Comparison of ENCODE assay signal across 17 cellular contexts in the genomic region with DNA sequence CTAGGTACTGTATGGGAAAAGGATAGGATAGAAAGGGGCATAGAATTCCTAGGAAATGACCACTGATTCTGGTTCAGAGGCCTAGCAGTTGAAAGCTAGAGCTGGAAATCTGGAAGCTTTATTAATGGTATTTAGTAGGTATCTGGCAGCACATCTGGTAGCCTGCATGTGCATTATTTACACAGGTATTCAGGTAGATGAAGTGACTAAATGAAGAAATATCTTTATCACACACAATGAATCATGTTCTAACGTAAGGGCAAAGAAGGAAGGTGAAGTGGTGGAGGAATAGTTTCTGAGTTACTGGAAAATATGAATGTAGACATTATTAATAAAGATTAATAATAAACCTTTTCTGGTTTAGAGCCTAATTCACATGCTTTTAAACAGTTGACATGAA.
DNase-seq lines count a peak whose midpoint lies in the region; ATAC-seq and TF ChIP-seq lines count a peak whose summit lies in the region.
"Had no signal": no experiment of that assay in that cellular context is flagged by ENCODE, and none has a peak within 500 bp of the region (broad histone marks: within the 10 kb centered on the region; RNA-seq: fewer than 3 reads in every experiment).

No MANE protein-coding gene starts in this region.

- CTCF ChIA-PET in HCT116 (lab: Charles Lee) = no interaction called here
- CTCF ChIA-PET in T-cell (lab: Charles Lee) = interaction anchor here in 1 of 2 donors (0.6 kb wide), 1 partner anchor 1446 kb away, joined by 4 read pairs; no protein-coding TSS in a partner anchor

- POLR2A ChIA-PET in HCT116 (lab: Charles Lee) (no interaction called here), T-cell (lab: Charles Lee) (interaction anchor here in 1 of 2 donors (0.8 to 0.9 kb wide), 2 partner anchors 15 to 104 kb away, joined by 3 to 7 read pairs; no protein-coding TSS in a partner anchor)

- peaks cover 83 to 87% (median 84%) of the 10 kb centered on the region in 3 donors for H3K4me1 Mint-ChIP-seq in T-cell

- peaks cover 97% of the 10 kb centered on the region for H3K79me2 ChIP-seq in HCT116 (ENCODE audit: insufficient read depth, low read length)

- no peaks in the 10 kb centered on the region for H3K27me3 Mint-ChIP-seq in T-cell
- H3K27me3 Mint-ChIP-seq: activated CD4-positive, alpha-beta T cell treated with anti-CD3 and anti-CD28 coated beads, Interleukin-2, amount 10 ng/mL, durations not matched to agents 7 days and 5 days had no signal

- TF ChIP-seq CTCF in HCT116 (IDR thresholded peaks at IDR 0.05 in 2 of 3, conservative IDR thresholded peaks at IDR 0.05 in 1 of 3; ENCODE audit: borderline replicate concordance in 1 of 3, insufficient read depth in 1 of 3, low read depth in 2 of 3, low read length in 2 of 3) (no peak), foreskin keratinocyte (conservative IDR thresholded peaks at IDR 0.05) (no peak), sigmoid colon (IDR thresholded peaks at IDR 0.05) (no peak)

- peak overlapping the region; percentile 17 for H3K4me2 ChIP-seq in HCT116 (ENCODE audit: low read length)
- H3K4me2 ChIP-seq: BLaER1 treated with 17β-estradiol and CSF1 and Interleukin-3, amounts not matched to agents 10 nM and 100 nM; GM23338 had no signal

- no peak for TF ChIP-seq EP300 in sigmoid colon (IDR thresholded peaks at IDR 0.05)

- peak overlapping the region; percentile 3 to 9 for H3K27ac Mint-ChIP-seq in T-cell
- H3K27ac Mint-ChIP-seq: activated CD4-positive, alpha-beta T cell treated with anti-CD3 and anti-CD28 coated beads, Interleukin-2, amount 10 ng/mL, durations not matched to agents 7 days and 5 days; GM23338 had no signal

- H4K20me1 ChIP-seq in HCT116 (ENCODE audit: insufficient read depth) = no peaks in the 10 kb centered on the region; the same call in 1 of the 2 replicates

- DNase-seq in HCT116 (ENCODE audit: low read depth, low spot score) (no peak), T-cell (no peak), foreskin keratinocyte (peak; percentile 72 to 90), sigmoid colon (no peak), NCI-H2196 (lab: John Stamatoyannopoulos, UW; ENCODE audit: unreplicated experiment) (no peak)
- DNase-seq: activated CD4-positive, alpha-beta T cell treated with anti-CD3 and anti-CD28 coated beads, Interleukin-2, amount 10 ng/mL, durations not matched to agents 7 days and 5 days; activated T-cell treated with anti-CD3 and anti-CD28 coated beads, Interleukin-2, amount 50 U/mL, for 72 hours; anterior cingulate cortex; dermis blood vessel endothelial cell; MV-4-11; NCI-H2107; NK-92 treated with Interleukin-12 subunit alpha and Interleukin-12 subunit beta, amount 100 ng/mL, for 24 hours; SHP77 had no signal

- RAD21 ChIA-PET in HCT116 (lab: Charles Lee; ENCODE audit: low non-redundant PET in 1 of 2, low total read pairs in 2 of 2, uncharacterized antibody in 2 of 2, unreplicated experiment in 2 of 2) = no interaction called here

- no peak overlapping the region for H3K4me3 ChIP-seq in HCT116 (replicated peaks in 1 of 2; ENCODE audit: low read depth in 1 of 2, low read length in 2 of 2)
- H3K4me3 ChIP-seq in sigmoid colon = no peak overlapping the region
- H3K4me3 ChIP-seq: BLaER1 treated with 17β-estradiol and CSF1 and Interleukin-3, amounts not matched to agents 10 nM and 100 nM; GM23338 had no signal

- no peak for ATAC-seq in HCT116
- ATAC-seq in T-cell (replicated peaks in 1 of 4) = no peak
- peak; percentile 95 for ATAC-seq in foreskin keratinocyte
- ATAC-seq in HG02884 (IDR thresholded peaks at IDR 0.05; ENCODE audit: unreplicated experiment) = no peak
- ATAC-seq in HG02840 (IDR thresholded peaks at IDR 0.05; ENCODE audit: low FRiP score, unreplicated experiment) = no peak
- ATAC-seq: activated T-cell treated with anti-CD3 and anti-CD28 coated beads, Interleukin-2, amount 50 U/mL, for 72 hours; GM23338 had no signal

- no peaks in the 10 kb centered on the region for H3K9me3 ChIP-seq in HCT116 (ENCODE audit: control insufficient read depth in 1 of 2, insufficient read depth in 1 of 2, low read depth in 1 of 2, low read length in 2 of 2)
- no peaks in the 10 kb centered on the region for H3K9me3 ChIP-seq in sigmoid colon
- H3K9me3 ChIP-seq: BLaER1 treated with 17β-estradiol and CSF1 and Interleukin-3, amounts not matched to agents 10 nM and 100 nM had no signal

- no peaks in the 10 kb centered on the region for H3K27me3 ChIP-seq in HCT116 (ENCODE audit: insufficient read depth, low read length)
- H3K27me3 ChIP-seq in foreskin keratinocyte = no peaks in the 10 kb centered on the region
- no peaks in the 10 kb centered on the region for H3K27me3 ChIP-seq in sigmoid colon
- H3K27me3 ChIP-seq: BLaER1 treated with 17β-estradiol and CSF1 and Interleukin-3, amounts not matched to agents 10 nM and 100 nM had no signal

- intact Hi-C loops in HCT116 (cut with micrococcal nuclease) (no loop called here), sigmoid colon (cut with DNase I) (no loop called here)

- H3K9me3 Mint-ChIP-seq in T-cell = no peaks in the 10 kb centered on the region
- H3K9me3 Mint-ChIP-seq: activated CD4-positive, alpha-beta T cell treated with anti-CD3 and anti-CD28 coated beads, Interleukin-2, amount 10 ng/mL, durations not matched to agents 7 days and 5 days; activated T-cell treated with anti-CD3 and anti-CD28 coated beads, Interleukin-2, amount 50 U/mL, for 72 hours; GM23338 had no signal

- peaks cover 33% of the 10 kb centered on the region for H3K36me3 Mint-ChIP-seq in T-cell

- TF ChIP-seq POLR2A in HCT116 (IDR thresholded peaks at IDR 0.05; ENCODE audit: borderline replicate concordance, extremely low read depth, insufficient read depth, insufficient read length) (no peak), sigmoid colon (IDR thresholded peaks at IDR 0.05) (no peak)

- H3K4me1 ChIP-seq in HCT116 (ENCODE audit: control insufficient read depth in 1 of 2, insufficient read depth in 2 of 2, low read length in 2 of 2) (peaks cover 8 to 16% of the 10 kb centered on the region in 2 experiments; a peak in 3 of 4 replicates), foreskin keratinocyte (peaks cover 43% of the 10 kb centered on the region), sigmoid colon (peaks cover 0 to 99% (median 86%) of the 10 kb centered on the region in 4 donors)

- H2AFZ ChIP-seq in HCT116 (ENCODE audit: low read depth, low read length, poor library complexity, severe bottlenecking) = no peak overlapping the region
- H2AFZ ChIP-seq: GM23338 had no signal

- peak overlapping the region in 1 of 3 donors; percentile 3 for H3K4me3 Mint-ChIP-seq in T-cell
- H3K4me3 Mint-ChIP-seq: activated CD4-positive, alpha-beta T cell treated with anti-CD3 and anti-CD28 coated beads, Interleukin-2, amount 10 ng/mL, durations not matched to agents 7 days and 5 days; activated T-cell treated with anti-CD3 and anti-CD28 coated beads, Interleukin-2, amount 50 U/mL, for 72 hours; GM23338 had no signal

- H3K9me2 ChIP-seq in HCT116 (ENCODE audit: insufficient read depth) = 0 out of 2 replicates have a peak, but pooled peaks cover 3% of the 10 kb centered on the region

- no peak for TF ChIP-seq RAD21 in HCT116 (IDR thresholded peaks at IDR 0.05; ENCODE audit: low read depth)

- BruUV-seq in HCT116 (replicated peaks; lab: Mats Ljungman, UMichigan) = no TSS peak

- no peak overlapping the region for H3K27ac ChIP-seq in HCT116 (ENCODE audit: low read depth, low read length)
- H3K27ac ChIP-seq in foreskin keratinocyte = peak overlapping the region; percentile 71
- peak overlapping the region; percentile 73 to 79 (median 77) for H3K27ac ChIP-seq in sigmoid colon
- H3K27ac ChIP-seq: BLaER1 treated with 17β-estradiol and CSF1 and Interleukin-3, amounts not matched to agents 10 nM and 100 nM had no signal

- H3K9ac ChIP-seq in HCT116 (ENCODE audit: low read length) = no peak overlapping the region
- H3K9ac ChIP-seq: BLaER1 treated with 17β-estradiol and CSF1 and Interleukin-3, amounts not matched to agents 10 nM and 100 nM had no signal

- H3K36me3 ChIP-seq in HCT116 (ENCODE audit: control insufficient read depth in 1 of 2, insufficient read depth in 2 of 2, low read length in 2 of 2) = no peaks in the 10 kb centered on the region; a peak in 1 of 4 replicates
- H3K36me3 ChIP-seq in sigmoid colon = no peaks in the 10 kb centered on the region

- WGBS in sigmoid colon, 2 donors = 83 to 84% methylated on average over 1 of the region's 1 CpG

TF ChIP-seq in HCT116, 20 proteins besides CTCF, POLR2A, EP300 and RAD21:
- TF ChIP-seq, protein P1, sequence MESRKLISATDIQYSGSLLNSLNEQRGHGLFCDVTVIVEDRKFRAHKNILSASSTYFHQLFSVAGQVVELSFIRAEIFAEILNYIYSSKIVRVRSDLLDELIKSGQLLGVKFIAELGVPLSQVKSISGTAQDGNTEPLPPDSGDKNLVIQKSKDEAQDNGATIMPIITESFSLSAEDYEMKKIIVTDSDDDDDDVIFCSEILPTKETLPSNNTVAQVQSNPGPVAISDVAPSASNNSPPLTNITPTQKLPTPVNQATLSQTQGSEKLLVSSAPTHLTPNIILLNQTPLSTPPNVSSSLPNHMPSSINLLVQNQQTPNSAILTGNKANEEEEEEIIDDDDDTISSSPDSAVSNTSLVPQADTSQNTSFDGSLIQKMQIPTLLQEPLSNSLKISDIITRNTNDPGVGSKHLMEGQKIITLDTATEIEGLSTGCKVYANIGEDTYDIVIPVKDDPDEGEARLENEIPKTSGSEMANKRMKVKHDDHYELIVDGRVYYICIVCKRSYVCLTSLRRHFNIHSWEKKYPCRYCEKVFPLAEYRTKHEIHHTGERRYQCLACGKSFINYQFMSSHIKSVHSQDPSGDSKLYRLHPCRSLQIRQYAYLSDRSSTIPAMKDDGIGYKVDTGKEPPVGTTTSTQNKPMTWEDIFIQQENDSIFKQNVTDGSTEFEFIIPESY (IDR thresholded peaks at IDR 0.05; ENCODE audit: extremely low read depth, insufficient replicate concordance, low read length) = no peak
- TF ChIP-seq CEBPB (IDR thresholded peaks at IDR 0.05; ENCODE audit: low read depth) (no peak), EZH2 (IDR thresholded peaks at IDR 0.05) (no peak), FOSL1 (IDR thresholded peaks at IDR 0.05; ENCODE audit: low read depth) (peak; percentile 26; the same call in 1 of the 2 replicates), ELF1 (IDR thresholded peaks at IDR 0.05; ENCODE audit: borderline replicate concordance, low read depth) (no peak), CBX3 (IDR thresholded peaks at IDR 0.05; ENCODE audit: low read depth) (no peak)
TF ChIP-seq in HCT116: peak in this region for 1.

Comparison
In these comparisons a context has a peak if more than half of its experiments do, and no peak if none do; other contexts are left out.
1. DNase-seq: peak in foreskin keratinocyte (2 of 2); none in HCT116 (single experiment), T-cell (0 of 34), sigmoid colon (single experiment) and NCI-H2196 (single experiment).